ENCODE assay signal across 19 cellular contexts in genomic region chr2:219565130-219566080, GRCh38. TPM values are rescaled to one million over a fixed set of nuclear protein-coding genes. Genes with fewer than 3 reads are reported as not detected.
DNase-seq lines count a peak whose midpoint lies in the region; ATAC-seq and FAIRE-seq lines count a peak whose summit lies in the region.
"Had no signal": no experiment of that assay in that cellular context is flagged by ENCODE, and none has a peak within 500 bp of the region (broad histone marks: within the 10 kb centered on the region; RNA-seq: fewer than 3 reads in every experiment).

No MANE protein-coding gene starts in this region.

- H3K27ac ChIP-seq in HUES64 (ENCODE audit: low read depth, low read length) (peak overlapping the region; percentile 99), mesendoderm (ENCODE audit: low read depth, low read length) (peak overlapping the region; percentile 18)
- H3K27ac ChIP-seq: Peyer's patch had no signal

- H3K4me1 ChIP-seq in HUES64 (ENCODE audit: insufficient read depth, low read length) (peaks cover 54% of the 10 kb centered on the region), iPS-15b (ENCODE audit: control insufficient read depth, insufficient read depth, low read length) (peaks cover 20% of the 10 kb centered on the region), mesendoderm (ENCODE audit: control insufficient read depth, low read depth, low read length) (peaks cover 12% of the 10 kb centered on the region)

- peak overlapping the region; percentile 62 for H2BK5ac ChIP-seq in mesendoderm (ENCODE audit: low read length)

- no peak overlapping the region for H4K5ac ChIP-seq in mesendoderm (ENCODE audit: low read length)

- H3K23ac ChIP-seq in mesendoderm (ENCODE audit: low read length) = peak overlapping the region; percentile 92

- peaks cover 2% of the 10 kb centered on the region for H3K79me2 ChIP-seq in mesendoderm (ENCODE audit: control insufficient read depth, insufficient read depth, low read length)

- H3K9ac ChIP-seq in HUES64 (ENCODE audit: low read depth, low read length) = peak overlapping the region; percentile 68
- peak overlapping the region; percentile 4 for H3K9ac ChIP-seq in iPS-15b (ENCODE audit: low read depth, low read length)
- peak overlapping the region; percentile 2 for H3K9ac ChIP-seq in mesendoderm (ENCODE audit: low read length)

- H2AK5ac ChIP-seq in mesendoderm (ENCODE audit: low read length) = no peak overlapping the region

- peak overlapping the region; percentile 71 for H3K56ac ChIP-seq in mesendoderm (ENCODE audit: low read length)

- no peak for ATAC-seq in GM19463 (IDR thresholded peaks at IDR 0.05; ENCODE audit: unreplicated experiment)
- no peak for ATAC-seq in GM19452 (IDR thresholded peaks at IDR 0.05; ENCODE audit: unreplicated experiment)
- ATAC-seq: HCT116 had no signal

- H2BK120ac ChIP-seq in mesendoderm (ENCODE audit: low read depth, low read length) = no peak overlapping the region

- H2BK15ac ChIP-seq in mesendoderm (replicated peaks; ENCODE audit: low read depth) = no peak overlapping the region

- no peak overlapping the region for H3K4ac ChIP-seq in mesendoderm (ENCODE audit: low read depth, low read length)

- H3K4me2 ChIP-seq in mesendoderm (ENCODE audit: low read length) = no peak overlapping the region

- DNase-seq in ELF-1 (ENCODE audit: low read depth, low spot score) (peak; percentile 57), mesendoderm (peak; percentile 88), AML-193 (lab: John Stamatoyannopoulos, UW) (no peak), RCC 7860 (ENCODE audit: low spot score) (no peak)
- DNase-seq: C1 segment of cervical spinal cord, DMS 273 treated with DMSO at 0.1 percent for 48 hours, Kasumi-1, MM.1S, NCI-H1092 treated with DMSO at 0.1 percent for 48 hours, NCI-H510A treated with DMSO at 0.1 percent for 48 hours, Peyer's patch, SHP77 treated with DMSO at 0.1 percent for 48 hours had no signal

- no peaks in the 10 kb centered on the region for H3K79me1 ChIP-seq in mesendoderm (ENCODE audit: low read length)

- H3K4me3 ChIP-seq in HUES64 (ENCODE audit: low read length) (peak overlapping the region; percentile 29), iPS-15b (ENCODE audit: low read depth, low read length) (peak overlapping the region; percentile 14), mesendoderm (ENCODE audit: low read length) (no peak overlapping the region)
- H3K4me3 ChIP-seq: Peyer's patch had no signal

- no peak overlapping the region for H4K8ac ChIP-seq in mesendoderm (ENCODE audit: low read depth, low read length)

- H3K36me3 ChIP-seq in HUES64 (ENCODE audit: insufficient read depth, low read length) = peaks cover 53% of the 10 kb centered on the region
- H3K36me3 ChIP-seq in iPS-15b (ENCODE audit: control insufficient read depth, insufficient read depth, low read length) = peaks cover 11% of the 10 kb centered on the region
- no peaks in the 10 kb centered on the region for H3K36me3 ChIP-seq in mesendoderm (ENCODE audit: control insufficient read depth, insufficient read depth, low read length)
- H3K36me3 ChIP-seq: Peyer's patch had no signal

- H3K9me3 ChIP-seq in HUES64 (ENCODE audit: insufficient read depth, low read depth, low read length) = no peaks in the 10 kb centered on the region
- H3K9me3 ChIP-seq in iPS-15b (ENCODE audit: control insufficient read depth, insufficient read depth, low read length) = no peaks in the 10 kb centered on the region
- H3K9me3 ChIP-seq: Peyer's patch had no signal

- 46% methylated on average over 21 of the region's 21 CpGs for WGBS in HUES64
- no CpG with 5 or more reads among the region's 21 CpGs for WGBS in mesendoderm (ENCODE audit: extremely low coverage, insufficient coverage, low lambda C conversion rate)

- H3K18ac ChIP-seq in mesendoderm (ENCODE audit: low read length) = no peak overlapping the region

- H3K27me3 ChIP-seq in HUES64 (ENCODE audit: insufficient read depth, low read length) (peaks cover 11% of the 10 kb centered on the region), iPS-15b (ENCODE audit: control insufficient read depth, insufficient read depth, low read length) (peaks cover 13% of the 10 kb centered on the region), mesendoderm (ENCODE audit: insufficient read depth, low read length, poor library complexity) (no peaks in the 10 kb centered on the region)
- H3K27me3 ChIP-seq: Peyer's patch had no signal

- FAIRE-seq in RCC 7860 (lab: Jason Lieb, UNC) = no peak
- FAIRE-seq: A204.1 had no signal

RNA-seq across cellular contexts. Expression of gene OBSL1, which starts 5.9 kb away (rescaled TPM):
- 56.3 TPM for polyA plus RNA-seq in HUES64 (2013, experiment 1 of 2)
- polyA plus RNA-seq in HUES64 (2013, experiment 2 of 2) = 65.5 TPM
- 51.2 TPM for polyA plus RNA-seq in mesendoderm (2013, experiment 1 of 2)
- 51.9 TPM for polyA plus RNA-seq in mesendoderm (2013, experiment 2 of 2)
- polyA plus RNA-seq: IgD-negative memory B cell had no signal

RNA-seq across cellular contexts. Expression of gene INHA, which starts 6.7 kb away (rescaled TPM):
- 0.30 TPM for polyA plus RNA-seq in HUES64 (2013, experiment 1 of 2)
- polyA plus RNA-seq in HUES64 (2013, experiment 2 of 2) = 0.51 TPM
- polyA plus RNA-seq in mesendoderm (2013, experiment 1 of 2) = 0.84 TPM
- 0.85 TPM for polyA plus RNA-seq in mesendoderm (2013, experiment 2 of 2)
- polyA plus RNA-seq: IgD-negative memory B cell had no signal

RNA-seq across cellular contexts. Expression of gene TMEM198, which starts 21.6 kb away (rescaled TPM):
- 6.3 TPM for polyA plus RNA-seq in HUES64 (2013, experiment 1 of 2)
- 5.6 TPM for polyA plus RNA-seq in HUES64 (2013, experiment 2 of 2)
- polyA plus RNA-seq in mesendoderm (2013, experiment 1 of 2) = 3.7 TPM
- polyA plus RNA-seq in mesendoderm (2013, experiment 2 of 2) = 3.7 TPM

RNA-seq across cellular contexts. Expression of gene CHPF, which starts 21.8 kb away (rescaled TPM):
- polyA plus RNA-seq in HUES64 (2013, experiment 1 of 2) = 39.6 TPM
- 37.0 TPM for polyA plus RNA-seq in HUES64 (2013, experiment 2 of 2)
- polyA plus RNA-seq in mesendoderm (2013, experiment 1 of 2) = 50.4 TPM
- 50.4 TPM for polyA plus RNA-seq in mesendoderm (2013, experiment 2 of 2)

RNA-seq across cellular contexts. Expression of gene STK11IP, which starts 32.3 kb away (rescaled TPM):
- polyA plus RNA-seq in HUES64 (2013, experiment 1 of 2) = 16.6 TPM
- 14.9 TPM for polyA plus RNA-seq in HUES64 (2013, experiment 2 of 2)
- 14.4 TPM for polyA plus RNA-seq in mesendoderm (2013, experiment 1 of 2)
- polyA plus RNA-seq in mesendoderm (2013, experiment 2 of 2) = 12.7 TPM

Comparison
In these comparisons a context has a peak if more than half of its experiments do, and no peak if none do; other contexts are left out.
1. DNase-seq: peak in ELF-1 (single experiment) and mesendoderm (single experiment); none in AML-193 (0 of 2) and RCC 7860 (single experiment).
2. H3K9ac ChIP-seq: peak in every context shown above with its lines; median percentile 68 in HUES64; 4 in iPS-15b; 2 in mesendoderm.